Comparison of ENCODE assay signal across 27 cellular contexts in genomic region chr17:46875849-46876352, GRCh38. TPM values are rescaled to one million over a fixed set of nuclear protein-coding genes. Genes with fewer than 3 reads are reported as not detected.
DNase-seq lines count a peak whose midpoint lies in the region; ATAC-seq, FAIRE-seq and TF ChIP-seq lines count a peak whose summit lies in the region.
"Had no signal": no experiment of that assay in that cellular context is flagged by ENCODE, and none has a peak within 500 bp of the region (broad histone marks: within the 10 kb centered on the region; RNA-seq: fewer than 3 reads in every experiment).

No MANE protein-coding gene starts in this region.

- no peak for FAIRE-seq in K562 (lab: Jason Lieb, UNC)
- FAIRE-seq: astrocyte, keratinocyte had no signal

- TF ChIP-seq POLR2A in K562 (conservative IDR thresholded peaks at IDR 0.05): no peak

- H3K4me1 ChIP-seq in K562 (replicated peaks in 1 of 2; ENCODE audit: control insufficient read depth in 2 of 2, insufficient read depth in 2 of 2, low read length in 2 of 2): peaks cover 0 to 11% of the 10 kb centered on the region in 2 experiments; a peak in 2 of 5 replicates
- H3K4me1 ChIP-seq in neuronal stem cell (ENCODE audit: control insufficient read depth in 2 of 2, insufficient read depth in 1 of 2, low read depth in 1 of 2, low read length in 2 of 2): no peaks in the 10 kb centered on the region
- H3K4me1 ChIP-seq: thyroid gland had no signal

- no peak overlapping the region for H3K27ac Mint-ChIP-seq in activated CD4-positive, alpha-beta T cell treated with anti-CD3 and anti-CD28 coated beads, Interleukin-2, amount 10 ng/mL, durations not matched to agents 7 days and 5 days
- H3K27ac Mint-ChIP-seq: activated CD4-positive, alpha-beta T cell treated with anti-CD3 and anti-CD28 coated beads, Interleukin-2, amount 10 ng/mL, durations not matched to agents 24 days and 14 days; activated CD8-positive, alpha-beta memory T cell treated with anti-CD3 and anti-CD28 coated beads, Interleukin-2, amount 10 ng/mL, durations not matched to agents 7 days and 5 days; activated naive CD4-positive, alpha-beta T cell treated with anti-CD3 and anti-CD28 coated beads, Interleukin-2, amount 50 U/mL, for 24 hours; activated T-helper 1 cell treated with anti-CD3 and anti-CD28 coated beads, Interleukin-12 subunit alpha, Interleukin-12 subunit beta, Interleukin-2, Interleukin-4 antibody, amounts not matched to agents 30 ng/mL and 10 ng/mL and 1 ng/mL, durations not matched to agents 14 hours and 24 hours and 36 hours; HFFc6; T-helper 17 cell had no signal

- H3K9me3 ChIP-seq in K562 (replicated peaks; ENCODE audit: control insufficient read depth, insufficient read depth, low read depth, low read length): no peaks in the 10 kb centered on the region
- no peaks in the 10 kb centered on the region for H3K9me3 ChIP-seq in neuronal stem cell (replicated peaks in 1 of 2; ENCODE audit: control insufficient read depth in 2 of 2, insufficient read depth in 1 of 2, low read depth in 1 of 2, low read length in 2 of 2)
- H3K9me3 ChIP-seq: esophagus muscularis mucosa, lower lobe of right lung, neutrophil, thyroid gland had no signal

- peaks cover 3% of the 10 kb centered on the region for H4K20me1 ChIP-seq in K562 (replicated peaks; ENCODE audit: control insufficient read depth, insufficient read depth, low read length)

- 32% methylated on average over 13 of the region's 13 CpGs for WGBS in K562 (ENCODE audit: insufficient coverage, low coverage, missing lambda C conversion rate)
- no CpG with 5 or more reads among the region's 13 CpGs for WGBS in neuronal stem cell (ENCODE audit: extremely low coverage in 2 of 2, insufficient read length in 2 of 2, insufficient replicate concordance in 1 of 2), 2 donors

- H3K9ac ChIP-seq in K562 (ENCODE audit: insufficient read depth in 1 of 2, low read depth in 2 of 2, low read length in 2 of 2): peak overlapping the region in 1 of 2 experiments; percentile 55; a peak in 1 of 4 replicates
- H3K9ac ChIP-seq in neuronal stem cell (ENCODE audit: low read depth, low read length, poor library complexity): no peak overlapping the region

- no peak for TF ChIP-seq RAD21 in K562 (CRISPR knock-in tag; conservative IDR thresholded peaks at IDR 0.05 in 1 of 2, IDR thresholded peaks at IDR 0.05 in 1 of 2)

- H3K14ac ChIP-seq in neuronal stem cell (ENCODE audit: low read length): peak overlapping the region; percentile 78

- H3K36me3 Mint-ChIP-seq in activated CD4-positive, alpha-beta T cell treated with anti-CD3 and anti-CD28 coated beads, Interleukin-2, amount 10 ng/mL, durations not matched to agents 7 days and 5 days (ENCODE audit: low read depth): no peaks in the 10 kb centered on the region
- H3K36me3 Mint-ChIP-seq: activated CD8-positive, alpha-beta memory T cell treated with anti-CD3 and anti-CD28 coated beads, Interleukin-2, amount 10 ng/mL, durations not matched to agents 7 days and 5 days; activated naive CD4-positive, alpha-beta T cell treated with anti-CD3 and anti-CD28 coated beads, Interleukin-2, amount 50 U/mL, for 24 hours had no signal

- POLR2A ChIA-PET in K562 (lab: Yijun Ruan, JAX): interaction anchor here (0.7 to 2.1 kb wide), 2 partner anchors 13 to 19 kb away, joined by 3 to 7 read pairs; no protein-coding TSS in a partner anchor
- POLR2A ChIA-PET in activated CD4-positive, alpha-beta T cell treated with anti-CD3 and anti-CD28 coated beads, Interleukin-2, amount 10 ng/mL, durations not matched to agents 7 days and 5 days (lab: Charles Lee): no interaction called here

- intact Hi-C loops in K562 (cut with micrococcal nuclease): no loop called here

- H3K36me3 ChIP-seq in K562 (ENCODE audit: control insufficient read depth, insufficient read depth, low read length) (no peaks in the 10 kb centered on the region), neuronal stem cell (replicated peaks in 1 of 2; ENCODE audit: control insufficient read depth in 2 of 2, insufficient read depth in 2 of 2, low read length in 2 of 2) (no peaks in the 10 kb centered on the region)
- H3K36me3 ChIP-seq: esophagus muscularis mucosa, lower lobe of right lung, neutrophil, thyroid gland had no signal

- BruUV-seq in K562 (replicated peaks; lab: Mats Ljungman, UMichigan): no TSS peak

- H2BK120ac ChIP-seq in neuronal stem cell (ENCODE audit: low read depth, low read length): no peak overlapping the region

- H3K79me2 ChIP-seq in K562 (ENCODE audit: control insufficient read depth, insufficient read depth, low read length): no peaks in the 10 kb centered on the region

- DNase-seq in ELF-1 (ENCODE audit: low read depth, low spot score): peak; percentile 34
- peak; percentile 90 for DNase-seq in NCI-H146 (lab: John Stamatoyannopoulos, UW)
- DNase-seq in K562 (ENCODE audit: extremely low read depth in 1 of 4, low spot score in 3 of 4): no peak
- no peak for DNase-seq in neuronal stem cell (ENCODE audit: low spot score)
- no peak for DNase-seq in activated CD4-positive, alpha-beta T cell treated with anti-CD3 and anti-CD28 coated beads, Interleukin-2, amount 10 ng/mL, durations not matched to agents 7 days and 5 days
- DNase-seq in Ammon's horn (ENCODE audit: low spot score): no peak
- no peak for DNase-seq in NOMO-1 treated with dmso at 0.1 percent for 144 hours (lab: John Stamatoyannopoulos, UW; ENCODE audit: unreplicated experiment)
- DNase-seq: activated CD4-positive, alpha-beta T cell treated with anti-CD3 and anti-CD28 coated beads, Interleukin-2, amount 10 ng/mL, durations not matched to agents 24 days and 14 days; activated CD8-positive, alpha-beta memory T cell treated with anti-CD3 and anti-CD28 coated beads, Interleukin-2, amount 10 ng/mL, durations not matched to agents 7 days and 5 days; effector CD4-positive, alpha-beta T cell; HFFc6; lower lobe of right lung; NCI-H1694; NCI-H446 treated with DMSO at 0.1 percent for 48 hours; stimulated activated CD4-positive, alpha-beta T cell treated with anti-CD3 and anti-CD28 coated beads, Interleukin-2, amount 100 ng/mL, for 48 hours; stimulated activated naive CD4-positive, alpha-beta T cell; T-helper 17 cell had no signal

- no peak overlapping the region for H2BK15ac ChIP-seq in neuronal stem cell (ENCODE audit: low read length)

- H2AFZ ChIP-seq in K562 (ENCODE audit: low read depth, low read length): no peak overlapping the region
- no peak overlapping the region for H2AFZ ChIP-seq in neuronal stem cell (ENCODE audit: low read length)

- no peak overlapping the region for H3K18ac ChIP-seq in neuronal stem cell (ENCODE audit: low read length)

- no peaks in the 10 kb centered on the region for H3K9me1 ChIP-seq in K562 (ENCODE audit: control insufficient read depth, insufficient read depth, low read length)

- no peaks in the 10 kb centered on the region for H3K27me3 Mint-ChIP-seq in activated CD4-positive, alpha-beta T cell treated with anti-CD3 and anti-CD28 coated beads, Interleukin-2, amount 10 ng/mL, durations not matched to agents 7 days and 5 days
- H3K27me3 Mint-ChIP-seq: activated CD4-positive, alpha-beta T cell treated with anti-CD3 and anti-CD28 coated beads, Interleukin-2, amount 10 ng/mL, durations not matched to agents 24 days and 14 days; activated CD8-positive, alpha-beta memory T cell treated with anti-CD3 and anti-CD28 coated beads, Interleukin-2, amount 10 ng/mL, durations not matched to agents 7 days and 5 days; activated naive CD4-positive, alpha-beta T cell treated with anti-CD3 and anti-CD28 coated beads, Interleukin-2, amount 50 U/mL, for 24 hours; T-helper 17 cell had no signal

- H3K4me3 ChIP-seq in K562 (no peak overlapping the region), neuronal stem cell (ENCODE audit: low read length in 2 of 2) (no peak overlapping the region)
- H3K4me3 ChIP-seq: esophagus muscularis mucosa, lower lobe of right lung, smooth muscle cell, thyroid gland had no signal

- H2AK5ac ChIP-seq in neuronal stem cell (ENCODE audit: low read depth, low read length): no peak overlapping the region

- no peak overlapping the region for H2BK5ac ChIP-seq in neuronal stem cell (ENCODE audit: low read length)

- no peaks in the 10 kb centered on the region for H3K4me1 Mint-ChIP-seq in activated CD4-positive, alpha-beta T cell treated with anti-CD3 and anti-CD28 coated beads, Interleukin-2, amount 10 ng/mL, durations not matched to agents 7 days and 5 days
- H3K4me1 Mint-ChIP-seq: activated CD4-positive, alpha-beta T cell treated with anti-CD3 and anti-CD28 coated beads, Interleukin-2, amount 10 ng/mL, durations not matched to agents 24 days and 14 days; activated naive CD4-positive, alpha-beta T cell treated with anti-CD3 and anti-CD28 coated beads, Interleukin-2, amount 50 U/mL, for 24 hours had no signal

- H4K91ac ChIP-seq in neuronal stem cell (ENCODE audit: low read depth, low read length, poor library complexity): no peak overlapping the region

- no peak overlapping the region for H3K4ac ChIP-seq in neuronal stem cell (ENCODE audit: low read length)

- no peaks in the 10 kb centered on the region for H3K79me1 ChIP-seq in neuronal stem cell (ENCODE audit: low read depth, low read length)

- CTCF ChIA-PET in K562 (lab: Yijun Ruan, JAX; ENCODE audit: low intra/inter-chr PET ratio): no interaction called here
- CTCF ChIA-PET in activated CD4-positive, alpha-beta T cell treated with anti-CD3 and anti-CD28 coated beads, Interleukin-2, amount 10 ng/mL, durations not matched to agents 7 days and 5 days (lab: Charles Lee): no interaction called here

- peak; percentile 57 for ATAC-seq in K562
- no peak for ATAC-seq in HG03135 (IDR thresholded peaks at IDR 0.05; ENCODE audit: unreplicated experiment)
- ATAC-seq: activated CD8-positive, alpha-beta memory T cell treated with anti-CD3 and anti-CD28 coated beads, Interleukin-2, amount 10 ng/mL, durations not matched to agents 7 days and 5 days; T-helper 17 cell had no signal

- H3K4me2 ChIP-seq in K562 (ENCODE audit: insufficient read depth, low read length) (no peak overlapping the region), neuronal stem cell (ENCODE audit: insufficient read depth, low read length, poor library complexity, severe bottlenecking) (no peak overlapping the region)
- H3K4me2 ChIP-seq: smooth muscle cell had no signal

- TF ChIP-seq CTCF in K562 (IDR thresholded peaks at IDR 0.05 in 2 of 3, conservative IDR thresholded peaks at IDR 0.05 in 1 of 3; ENCODE audit: insufficient read depth in 2 of 3, low read depth in 1 of 3, low read length in 3 of 3): no peak

- peak overlapping the region; percentile 43 for H2BK12ac ChIP-seq in neuronal stem cell (ENCODE audit: low read length)

- no peak for TF ChIP-seq EP300 in K562 (IDR thresholded peaks at IDR 0.05; ENCODE audit: low read length)

- H3K27ac ChIP-seq in K562 (ENCODE audit: extremely low read depth, low read depth, low read length): no peak overlapping the region
- no peak overlapping the region for H3K27ac ChIP-seq in neuronal stem cell (replicated peaks; ENCODE audit: low read length)
- H3K27ac ChIP-seq: esophagus muscularis mucosa, lower lobe of right lung, neutrophil, thyroid gland had no signal

- H3K27me3 ChIP-seq in K562 (ENCODE audit: control insufficient read depth in 2 of 2, insufficient read depth in 2 of 2, low read length in 2 of 2): peaks cover 13 to 36% of the 10 kb centered on the region in 2 experiments; a peak in 4 of 5 replicates
- peaks cover 0 to 10% (median 2%) of the 10 kb centered on the region in 3 experiments for H3K27me3 ChIP-seq in neuronal stem cell (ENCODE audit: control insufficient read depth in 3 of 3, insufficient read depth in 3 of 3, low read depth in 1 of 3, low read length in 3 of 3)
- H3K27me3 ChIP-seq: neutrophil, thyroid gland had no signal

- H3K9me3 Mint-ChIP-seq in activated CD4-positive, alpha-beta T cell treated with anti-CD3 and anti-CD28 coated beads, Interleukin-2, amount 10 ng/mL, durations not matched to agents 7 days and 5 days: no peaks in the 10 kb centered on the region
- H3K9me3 Mint-ChIP-seq: activated CD4-positive, alpha-beta T cell treated with anti-CD3 and anti-CD28 coated beads, Interleukin-2, amount 10 ng/mL, durations not matched to agents 24 days and 14 days; activated naive CD4-positive, alpha-beta T cell treated with anti-CD3 and anti-CD28 coated beads, Interleukin-2, amount 50 U/mL, for 24 hours; activated T-helper 1 cell treated with anti-CD3 and anti-CD28 coated beads, Interleukin-12 subunit alpha, Interleukin-12 subunit beta, Interleukin-2, Interleukin-4 antibody, amounts not matched to agents 30 ng/mL and 10 ng/mL and 1 ng/mL, durations not matched to agents 14 hours and 24 hours and 36 hours; HFFc6 had no signal

- in situ Hi-C loops in K562 (cut with MboI): no loop called here

- no peak overlapping the region for H3K4me3 Mint-ChIP-seq in activated CD4-positive, alpha-beta T cell treated with anti-CD3 and anti-CD28 coated beads, Interleukin-2, amount 10 ng/mL, durations not matched to agents 7 days and 5 days
- H3K4me3 Mint-ChIP-seq: activated CD4-positive, alpha-beta T cell treated with anti-CD3 and anti-CD28 coated beads, Interleukin-2, amount 10 ng/mL, durations not matched to agents 24 days and 14 days; activated CD8-positive, alpha-beta memory T cell treated with anti-CD3 and anti-CD28 coated beads, Interleukin-2, amount 10 ng/mL, durations not matched to agents 7 days and 5 days; activated naive CD4-positive, alpha-beta T cell treated with anti-CD3 and anti-CD28 coated beads, Interleukin-2, amount 50 U/mL, for 24 hours; activated T-helper 1 cell treated with anti-CD3 and anti-CD28 coated beads, Interleukin-12 subunit alpha, Interleukin-12 subunit beta, Interleukin-2, Interleukin-4 antibody, amounts not matched to agents 30 ng/mL and 10 ng/mL and 1 ng/mL, durations not matched to agents 14 hours and 24 hours and 36 hours; HFFc6; T-helper 17 cell had no signal

- H4K8ac ChIP-seq in neuronal stem cell (ENCODE audit: low read depth, low read length): no peak overlapping the region

- peak overlapping the region; percentile 32 for H3K23ac ChIP-seq in neuronal stem cell (ENCODE audit: low read depth, low read length, poor library complexity)

RNA-seq across cellular contexts. Expression of gene WNT9B, which starts 24.5 kb away (rescaled TPM):
- total RNA-seq in K562 (2011; cell fraction: chromatin; rRNA removed; ENCODE audit: low replicate concordance): not detected in 2 replicates
- not detected in 2 replicates for total RNA-seq in K562 (2011; cell fraction: nucleolus; rRNA removed)
- not detected in 2 replicates for total RNA-seq in K562 (2011; cell fraction: nucleoplasm; rRNA removed)
- total RNA-seq in K562 (2014; rRNA removed) (not detected in 2 replicates), K562 (2014; rRNA removed; fragmentation: Illumina TruSeq; extraction: Trizol) (not detected in 2 replicates), K562 (2015; rRNA removed; fragmentation: Illumina TruSeq; extraction: Trizol) (not detected in 2 replicates), K562 (2021) (not detected in 2 replicates)
- polyA plus RNA-seq in K562 (2011; rRNA removed) (not detected in 2 replicates), K562 (2014; fragmentation: Illumina TruSeq; extraction: Trizol) (not detected in 2 replicates), K562 (2014; fragmentation: Nextera tagmentation; extraction: Ambion mirVana) (not detected), K562 (2014; rRNA removed) (not detected in 2 replicates)
- not detected in 2 replicates for polyA plus RNA-seq in K562 (2011; cell fraction: cytosol; rRNA removed)
- polyA plus RNA-seq in K562 (2011; cell fraction: nucleus; rRNA removed): not detected in 2 replicates
- polyA plus RNA-seq in K562 (2012): not detected in 2 replicates
- polyA minus RNA-seq in K562 (2011; rRNA and poly(A)+ RNA removed): not detected in 2 replicates
- not detected in 2 replicates for polyA minus RNA-seq in K562 (2011; cell fraction: cytosol; rRNA and poly(A)+ RNA removed)
- not detected in 2 replicates for polyA minus RNA-seq in K562 (2011; cell fraction: nucleus; rRNA and poly(A)+ RNA removed)
- polyA plus RNA-seq in neuronal stem cell (2013, experiment 1 of 2): not detected
- polyA plus RNA-seq in neuronal stem cell (2013, experiment 2 of 2): not detected
- not detected for total RNA-seq in activated CD4-positive, alpha-beta T cell treated with anti-CD3 and anti-CD28 coated beads, Interleukin-2, amount 10 ng/mL, durations not matched to agents 7 days and 5 days
- total RNA-seq: activated CD4-positive, alpha-beta T cell treated with anti-CD3 and anti-CD28 coated beads, Interleukin-2, amount 10 ng/mL, durations not matched to agents 24 days and 14 days; activated CD8-positive, alpha-beta memory T cell treated with anti-CD3 and anti-CD28 coated beads, Interleukin-2, amount 10 ng/mL, durations not matched to agents 7 days and 5 days; activated T-helper 1 cell treated with anti-CD3 and anti-CD28 coated beads, Interleukin-12 subunit alpha, Interleukin-12 subunit beta, Interleukin-2, Interleukin-4 antibody, amounts not matched to agents 30 ng/mL and 10 ng/mL and 1 ng/mL, durations not matched to agents 14 hours and 24 hours and 36 hours; HFFc6; RPMI7951; smooth muscle cell; T-helper 17 cell had no signal
- polyA plus RNA-seq: keratinocyte, smooth muscle cell had no signal

RNA-seq across cellular contexts. Expression of gene GOSR2, which starts 47.1 kb away (rescaled TPM):
- 156 and 170 TPM in 2 replicates for total RNA-seq in K562 (2011; cell fraction: chromatin; rRNA removed; ENCODE audit: low replicate concordance)
- 93.8 and 102 TPM in 2 replicates for total RNA-seq in K562 (2011; cell fraction: nucleolus; rRNA removed)
- total RNA-seq in K562 (2011; cell fraction: nucleoplasm; rRNA removed): 157 and 232 TPM in 2 replicates
- total RNA-seq in K562 (2014; rRNA removed): 32.7 and 38.5 TPM in 2 replicates
- total RNA-seq in K562 (2014; rRNA removed; fragmentation: Illumina TruSeq; extraction: Trizol): 41.0 and 41.1 TPM in 2 replicates
- 32.7 and 34.6 TPM in 2 replicates for total RNA-seq in K562 (2015; rRNA removed; fragmentation: Illumina TruSeq; extraction: Trizol)
- 48.6 and 54.3 TPM in 2 replicates for total RNA-seq in K562 (2021)
- polyA plus RNA-seq in K562 (2011; rRNA removed): 95.3 and 96.3 TPM in 2 replicates
- 56.4 and 69.6 TPM in 2 replicates for polyA plus RNA-seq in K562 (2011; cell fraction: cytosol; rRNA removed)
- 83.6 and 116 TPM in 2 replicates for polyA plus RNA-seq in K562 (2011; cell fraction: nucleus; rRNA removed)
- polyA plus RNA-seq in K562 (2012): 35.3 and 36.2 TPM in 2 replicates
- polyA plus RNA-seq in K562 (2014; fragmentation: Illumina TruSeq; extraction: Trizol): 41.0 and 43.9 TPM in 2 replicates
- 10 to 100 TPM; 75.4 to 84.1 TPM for polyA plus RNA-seq in K562 (2014; fragmentation: Nextera tagmentation; extraction: Ambion mirVana)
- polyA plus RNA-seq in K562 (2014; rRNA removed): 45.2 and 48.9 TPM in 2 replicates
- 87.7 and 94.0 TPM in 2 replicates for polyA minus RNA-seq in K562 (2011; rRNA and poly(A)+ RNA removed)
- polyA minus RNA-seq in K562 (2011; cell fraction: cytosol; rRNA and poly(A)+ RNA removed): 21.9 and 32.0 TPM in 2 replicates
- polyA minus RNA-seq in K562 (2011; cell fraction: nucleus; rRNA and poly(A)+ RNA removed): 59.9 and 98.9 TPM in 2 replicates
- polyA plus RNA-seq in neuronal stem cell (2013, experiment 1 of 2): 19.9 TPM
- 21.0 TPM for polyA plus RNA-seq in neuronal stem cell (2013, experiment 2 of 2)
- total RNA-seq in activated CD4-positive, alpha-beta T cell treated with anti-CD3 and anti-CD28 coated beads, Interleukin-2, amount 10 ng/mL, durations not matched to agents 7 days and 5 days: 10 to 100 TPM; 56.5 to 56.7 TPM

RNA-seq across cellular contexts. Expression of gene WNT3, which starts 57.4 kb away (rescaled TPM):
- 8.1 and 10.9 TPM in 2 replicates for total RNA-seq in K562 (2011; cell fraction: chromatin; rRNA removed; ENCODE audit: low replicate concordance)
- 6.1 and 6.8 TPM in 2 replicates for total RNA-seq in K562 (2011; cell fraction: nucleolus; rRNA removed)
- total RNA-seq in K562 (2011; cell fraction: nucleoplasm; rRNA removed): 7.8 and 8.3 TPM in 2 replicates
- total RNA-seq in K562 (2014; rRNA removed) (1.5 and 2.9 TPM in 2 replicates), K562 (2014; rRNA removed; fragmentation: Illumina TruSeq; extraction: Trizol) (2.2 and 2.4 TPM in 2 replicates), K562 (2015; rRNA removed; fragmentation: Illumina TruSeq; extraction: Trizol) (2.6 and 2.8 TPM in 2 replicates), K562 (2021) (2.7 and 3.5 TPM in 2 replicates)
- polyA plus RNA-seq in K562 (2011; rRNA removed) (5.9 and 6.1 TPM in 2 replicates), K562 (2014; fragmentation: Illumina TruSeq; extraction: Trizol) (3.2 and 3.6 TPM in 2 replicates), K562 (2014; fragmentation: Nextera tagmentation; extraction: Ambion mirVana) (1 to 10 TPM; 2.1 to 3.5 TPM), K562 (2014; rRNA removed) (2.5 and 3.3 TPM in 2 replicates)
- polyA plus RNA-seq in K562 (2011; cell fraction: cytosol; rRNA removed): 3.4 and 3.9 TPM in 2 replicates
- 18.0 and 19.7 TPM in 2 replicates for polyA plus RNA-seq in K562 (2011; cell fraction: nucleus; rRNA removed)
- 2.5 and 2.8 TPM in 2 replicates for polyA plus RNA-seq in K562 (2012)
- 2.9 and 3.6 TPM in 2 replicates for polyA minus RNA-seq in K562 (2011; rRNA and poly(A)+ RNA removed)
- polyA minus RNA-seq in K562 (2011; cell fraction: cytosol; rRNA and poly(A)+ RNA removed): 2.0 and 2.4 TPM in 2 replicates
- 2.6 and 2.7 TPM in 2 replicates for polyA minus RNA-seq in K562 (2011; cell fraction: nucleus; rRNA and poly(A)+ RNA removed)
- polyA plus RNA-seq in neuronal stem cell (2013, experiment 1 of 2): 6.1 TPM
- polyA plus RNA-seq in neuronal stem cell (2013, experiment 2 of 2): 6.0 TPM
- total RNA-seq in activated CD4-positive, alpha-beta T cell treated with anti-CD3 and anti-CD28 coated beads, Interleukin-2, amount 10 ng/mL, durations not matched to agents 7 days and 5 days: not detected
- total RNA-seq: activated CD8-positive, alpha-beta memory T cell treated with anti-CD3 and anti-CD28 coated beads, Interleukin-2, amount 10 ng/mL, durations not matched to agents 7 days and 5 days; T-helper 17 cell had no signal

Comparison
In these comparisons a context has a peak if more than half of its experiments do, and no peak if none do; other contexts are left out.
1. DNase-seq: peak in ELF-1 (single experiment) and NCI-H146 (single experiment); none in K562 (0 of 4), neuronal stem cell (single experiment), activated CD4-positive, alpha-beta T cell treated with anti-CD3 and anti-CD28 coated beads, Interleukin-2, amount 10 ng/mL, durations not matched to agents 7 days and 5 days (single experiment), Ammon's horn (single experiment) and NOMO-1 treated with dmso at 0.1 percent for 144 hours (single experiment).